In genomic region chr20:43191946-43192847, GRCh38 we compare ENCODE assay signal across 8 cellular contexts. TPM values are rescaled to one million over a fixed set of nuclear protein-coding genes. Genes with fewer than 3 reads are reported as not detected.
DNase-seq lines count a peak whose midpoint lies in the region; ATAC-seq, FAIRE-seq and TF ChIP-seq lines count a peak whose summit lies in the region.

No MANE protein-coding gene starts in this region.

- TF ChIP-seq CTCF in Panc1 (IDR thresholded peaks at IDR 0.05) (peak; percentile 82), heart left ventricle (IDR thresholded peaks at IDR 0.05) (peak in 9 of 12 donors; percentile 21 to 46 (median 25)), testis (IDR thresholded peaks at IDR 0.05) (peak in 2 of 3 experiments; percentile 29 to 40), stomach (IDR thresholded peaks at IDR 0.05) (peak in 2 of 7 experiments; percentile 13 to 17)

- no peak overlapping the region for H3K4me3 Mint-ChIP-seq in activated T-helper 2 cell treated with anti-CD3 and anti-CD28 coated beads, Interferon-gamma antibody, Interleukin-2, Interleukin-4, amounts not matched to agents 10 μg/mL and 5 μg/mL and 100 μg/mL, durations not matched to agents 14 hours and 24 hours and 36 hours (ENCODE audit: low read depth)

- POLR2A ChIA-PET in Panc1 (lab: Charles Lee), result no interaction called here

- WGBS in heart left ventricle, 4 donors, result 18 to 27% (median 23%) methylated on average over 12 of the region's 12 CpGs
- 44 to 48% methylated on average over 12 of the region's 12 CpGs for WGBS in testis, 2 donors
- 25 to 36% (median 28%) methylated on average over 12 of the region's 12 CpGs for WGBS in stomach, 5 donors

- H3K27ac ChIP-seq in Panc1 (ENCODE audit: low read length) (no peak overlapping the region), heart left ventricle (no peak overlapping the region), testis (no peak overlapping the region), stomach (no peak overlapping the region)

- in situ Hi-C loops in ACHN (cut with HindIII; ENCODE audit: low pct_ligation_motif_present, low pct_unique_long_range_greater_than_20kb, low sequenced_read_pairs) (no loop called here), Panc1 (cut with HindIII; ENCODE audit: low pct_unique_long_range_greater_than_20kb, low sequenced_read_pairs) (no loop called here)

- DNase-seq in ACHN (peak; percentile 26), GM19239 (ENCODE audit: insufficient read length, low spot score) (peak; percentile 31), Panc1 (ENCODE audit: low read depth, low spot score) (no peak), heart left ventricle (no peak), testis (peak; percentile 52), NCI-H2171 treated with DMSO at 0.1 percent for 48 hours (lab: John Stamatoyannopoulos, UW) (no peak), stomach (no peak)
- DNase-seq in activated T-helper 2 cell treated with anti-CD3 and anti-CD28 coated beads, Interferon-gamma antibody, Interleukin-2, Interleukin-4, amounts not matched to agents 10 μg/mL and 5 μg/mL and 100 μg/mL, durations not matched to agents 14 hours and 24 hours and 36 hours (ENCODE audit: low spot score), result no peak

- CTCF ChIA-PET in Panc1 (lab: Charles Lee), result interaction anchor here (0.7 to 0.8 kb wide), 2 partner anchors 722 to 988 kb away, joined by 4 read pairs; no protein-coding TSS in a partner anchor

- H3K4me3 ChIP-seq in Panc1 (ENCODE audit: low read depth in 2 of 2, low read length in 2 of 2) (no peak overlapping the region), heart left ventricle (no peak overlapping the region), testis (no peak overlapping the region), stomach (no peak overlapping the region)

- FAIRE-seq in GM19239 (lab: Jason Lieb, UNC), result no peak

- H3K36me3 ChIP-seq in Panc1 (ENCODE audit: control insufficient read depth, insufficient read depth, low read length) (no peaks in the 10 kb centered on the region), heart left ventricle (no peaks in the 10 kb centered on the region), testis (ENCODE audit: low read depth, missing control alignments) (no peaks in the 10 kb centered on the region), stomach (no peaks in the 10 kb centered on the region)

- TF ChIP-seq POLR2A in heart left ventricle (IDR thresholded peaks at IDR 0.05) (no peak), testis (IDR thresholded peaks at IDR 0.05) (no peak), stomach (IDR thresholded peaks at IDR 0.05) (no peak)

- H3K4me1 ChIP-seq in Panc1 (ENCODE audit: control insufficient read depth, insufficient read depth, low read length) (no peaks in the 10 kb centered on the region), heart left ventricle (peaks cover 0 to 22% (median 5%) of the 10 kb centered on the region in 12 donors), testis (peaks cover 15% of the 10 kb centered on the region), stomach (peaks cover 0 to 25% (median 11%) of the 10 kb centered on the region in 4 donors)

- H3K9me3 ChIP-seq in Panc1 (ENCODE audit: control insufficient read depth, insufficient read depth, low read depth, low read length), result no peaks in the 10 kb centered on the region
- no peaks in the 10 kb centered on the region for H3K9me3 ChIP-seq in heart left ventricle
- H3K9me3 ChIP-seq in testis, result no peaks in the 10 kb centered on the region
- H3K9me3 ChIP-seq in stomach, result no peaks in the 10 kb centered on the region

- H3K27me3 Mint-ChIP-seq in activated T-helper 2 cell treated with anti-CD3 and anti-CD28 coated beads, Interferon-gamma antibody, Interleukin-2, Interleukin-4, amounts not matched to agents 10 μg/mL and 5 μg/mL and 100 μg/mL, durations not matched to agents 14 hours and 24 hours and 36 hours (ENCODE audit: low read depth), result peaks cover 29% of the 10 kb centered on the region

- no TSS peak for BruUV-seq in Panc1 (replicated peaks; lab: Mats Ljungman, UMichigan)

- H3K9me3 Mint-ChIP-seq in activated T-helper 2 cell treated with anti-CD3 and anti-CD28 coated beads, Interferon-gamma antibody, Interleukin-2, Interleukin-4, amounts not matched to agents 10 μg/mL and 5 μg/mL and 100 μg/mL, durations not matched to agents 14 hours and 24 hours and 36 hours, result no peaks in the 10 kb centered on the region

- intact Hi-C loops in Panc1 (cut with micrococcal nuclease; ENCODE audit: unreplicated experiment) (loop anchor here (5.0 kb wide), 1 partner anchor 215 kb away; no protein-coding TSS in a partner anchor), heart left ventricle (cut with DNase I) (no loop called here), testis (cut with DNase I; ENCODE audit: low total_unique reads) (no loop called here), stomach (cut with DNase I; ENCODE audit: low total_unique reads) (no loop called here)
- intact Hi-C loops in activated T-helper 2 cell treated with anti-CD3 and anti-CD28 coated beads, Interferon-gamma antibody, Interleukin-2, Interleukin-4, amounts not matched to agents 10 μg/mL and 5 μg/mL and 100 μg/mL, durations not matched to agents 14 hours and 24 hours and 36 hours (cut with micrococcal nuclease), result no loop called here

- H3K27me3 ChIP-seq in Panc1 (ENCODE audit: control insufficient read depth, insufficient read depth, low read length) (peaks cover 11% of the 10 kb centered on the region), heart left ventricle (peaks cover 9 to 59% (median 39%) of the 10 kb centered on the region in 9 donors), testis (no peaks in the 10 kb centered on the region), stomach (peaks cover 4 to 71% (median 28%) of the 10 kb centered on the region in 3 donors)

- peak; percentile 79 for ATAC-seq in Panc1
- peak in 2 of 4 donors; percentile 28 to 32 for ATAC-seq in heart left ventricle

- no peak for TF ChIP-seq EP300 in stomach (IDR thresholded peaks at IDR 0.05)

- no peaks in the 10 kb centered on the region for H3K36me3 Mint-ChIP-seq in activated T-helper 2 cell treated with anti-CD3 and anti-CD28 coated beads, Interferon-gamma antibody, Interleukin-2, Interleukin-4, amounts not matched to agents 10 μg/mL and 5 μg/mL and 100 μg/mL, durations not matched to agents 14 hours and 24 hours and 36 hours (ENCODE audit: low read depth)

- H3K4me1 Mint-ChIP-seq in activated T-helper 2 cell treated with anti-CD3 and anti-CD28 coated beads, Interferon-gamma antibody, Interleukin-2, Interleukin-4, amounts not matched to agents 10 μg/mL and 5 μg/mL and 100 μg/mL, durations not matched to agents 14 hours and 24 hours and 36 hours (ENCODE audit: low read depth), result peaks cover 2% of the 10 kb centered on the region

- H3K27ac Mint-ChIP-seq in activated T-helper 2 cell treated with anti-CD3 and anti-CD28 coated beads, Interferon-gamma antibody, Interleukin-2, Interleukin-4, amounts not matched to agents 10 μg/mL and 5 μg/mL and 100 μg/mL, durations not matched to agents 14 hours and 24 hours and 36 hours, result no peak overlapping the region

RNA-seq across cellular contexts. Expression of gene PTPRT, which starts 2.5 kb away (rescaled TPM):
- not detected for total RNA-seq in Panc1 (2021; ENCODE audit: unreplicated experiment)
- not detected for polyA plus RNA-seq in Panc1 (2012; ENCODE audit: insufficient read length)
- 1 to 10 TPM in 1 of 9 donors, under 1 TPM in 6, not detected in 2; 0.07 to 2.5 (median 0.30) TPM for total RNA-seq in heart left ventricle
- under 1 TPM; 0.04 to 0.10 TPM for polyA plus RNA-seq in heart left ventricle
- total RNA-seq in testis, result 1 to 10 TPM; 2.3 TPM
- polyA plus RNA-seq in testis (ENCODE audit: insufficient read depth, low read depth, low replicate concordance), result 2.5 TPM
- 10 to 100 TPM in 1 of 5 donors, 1 to 10 TPM in 2, not detected in 2; 1.3 to 11.6 (median 4.0) TPM for total RNA-seq in stomach
- 1 to 10 TPM in 1 of 3 donors, under 1 TPM in 2; 0.05 to 2.1 (median 0.37) TPM for polyA plus RNA-seq in stomach
- not detected in 2 replicates for total RNA-seq in activated T-helper 2 cell treated with anti-CD3 and anti-CD28 coated beads, Interferon-gamma antibody, Interleukin-2, Interleukin-4, amounts not matched to agents 10 μg/mL and 5 μg/mL and 100 μg/mL, durations not matched to agents 14 hours and 24 hours and 36 hours

Comparison
In these comparisons a context has a peak if more than half of its experiments do, and no peak if none do; other contexts are left out.
1. DNase-seq: peak in ACHN (single experiment), GM19239 (single experiment) and testis (single experiment); none in Panc1 (single experiment), heart left ventricle (0 of 5), NCI-H2171 treated with DMSO at 0.1 percent for 48 hours (single experiment), stomach (single experiment) and activated T-helper 2 cell treated with anti-CD3 and anti-CD28 coated beads, Interferon-gamma antibody, Interleukin-2, Interleukin-4, amounts not matched to agents 10 μg/mL and 5 μg/mL and 100 μg/mL, durations not matched to agents 14 hours and 24 hours and 36 hours (single experiment).